ENCODE assay signal across 13 cellular contexts in genomic region chr5:927172-928015, GRCh38. TPM values are rescaled to one million over a fixed set of nuclear protein-coding genes. Genes with fewer than 3 reads are reported as not detected.
DNase-seq lines count a peak whose midpoint lies in the region; ATAC-seq, FAIRE-seq and TF ChIP-seq lines count a peak whose summit lies in the region.
"Had no signal": no experiment of that assay in that cellular context is flagged by ENCODE, and none has a peak within 500 bp of the region (broad histone marks: within the 10 kb centered on the region; RNA-seq: fewer than 3 reads in every experiment).

No MANE protein-coding gene starts in this region.

- WGBS in esophagus squamous epithelium, 2 donors: 88 to 91% methylated on average over 14 to 19 of the region's 30 CpGs
- 81% methylated on average over 29 of the region's 30 CpGs for WGBS in prostate gland

- peak overlapping the region; percentile 54 for H3K4me3 Mint-ChIP-seq in neural progenitor cell

- H3K27ac ChIP-seq in esophagus squamous epithelium (peak overlapping the region in 1 of 4 donors; percentile 47), neural progenitor cell (no peak overlapping the region), kidney (ENCODE audit: low read depth in 2 of 2, low read length in 2 of 2) (no peak overlapping the region), PC-3 (ENCODE audit: low read length) (no peak overlapping the region), prostate gland (no peak overlapping the region)
- H3K27ac ChIP-seq: HL-60 had no signal

- BruUV-seq in PC-3 (replicated peaks; lab: Mats Ljungman, UMichigan): no TSS peak

- DNase-seq in AG04449 (ENCODE audit: low read depth, low spot score) (no peak), HFF-Myc (ENCODE audit: extremely low read depth, low read depth) (no peak), esophagus squamous epithelium (lab: John Stamatoyannopoulos, UW) (no peak), neural progenitor cell (ENCODE audit: low spot score) (no peak), NCI-H2196 treated with DMSO at 0.1 percent for 48 hours (lab: John Stamatoyannopoulos, UW; ENCODE audit: unreplicated experiment) (no peak), kidney (no peak), PC-3 (no peak), prostate gland (ENCODE audit: low spot score) (no peak)
- DNase-seq: NCI-H345 had no signal

- peaks cover 7 to 31% (median 9%) of the 10 kb centered on the region in 3 donors for H3K4me1 ChIP-seq in esophagus squamous epithelium
- H3K4me1 ChIP-seq in neural progenitor cell: peaks cover 8% of the 10 kb centered on the region
- H3K4me1 ChIP-seq in kidney (ENCODE audit: control insufficient read depth in 1 of 2, insufficient read depth in 1 of 2, low read depth in 1 of 2, low read length in 2 of 2): peaks cover 0 to 6% of the 10 kb centered on the region in 2 donors
- peaks cover 23% of the 10 kb centered on the region for H3K4me1 ChIP-seq in PC-3 (ENCODE audit: insufficient read depth, low read length)
- H3K4me1 ChIP-seq in prostate gland (replicated peaks): no peaks in the 10 kb centered on the region

- no peaks in the 10 kb centered on the region for H3F3A ChIP-seq in neural progenitor cell (ENCODE audit: low read depth)
- H3F3A ChIP-seq in PC-3 (ENCODE audit: low read length, unreplicated experiment): no peaks in the 10 kb centered on the region

- peak overlapping the region; percentile 31; the same call in 1 of the 2 replicates for H3K4me3 ChIP-seq in AG04449 (ENCODE audit: low read depth, low read length)
- H3K4me3 ChIP-seq in HFF-Myc (replicated peaks; ENCODE audit: low read depth, low read length): no peak overlapping the region
- peak overlapping the region in 3 of 4 donors; percentile 16 to 56 (median 40) for H3K4me3 ChIP-seq in esophagus squamous epithelium
- H3K4me3 ChIP-seq in neural progenitor cell: no peak overlapping the region
- H3K4me3 ChIP-seq in kidney (ENCODE audit: low read length in 2 of 2): no peak overlapping the region
- H3K4me3 ChIP-seq in PC-3 (ENCODE audit: low read length): no peak overlapping the region
- H3K4me3 ChIP-seq in prostate gland: no peak overlapping the region

- intact Hi-C loops in esophagus squamous epithelium (cut with DNase I) (loop anchor here (10.0 kb wide), 1 partner anchor 237 kb away; no protein-coding TSS in a partner anchor), kidney (cut with DNase I) (no loop called here), PC-3 (cut with micrococcal nuclease) (loop anchor here (10.0 kb wide), 1 partner anchor 717 kb away; no protein-coding TSS in a partner anchor), prostate gland (cut with DNase I) (loop anchor here (5.0 to 10.0 kb wide), 2 partner anchors 75 to 247 kb away; no protein-coding TSS in a partner anchor)

- no peak for FAIRE-seq in kidney (lab: Jason Lieb, UNC)
- FAIRE-seq: G401.6, RCC 7860 had no signal

- CTCF ChIA-PET in AG04449 (lab: Yijun Ruan, JAX) (interaction anchor here (0.7 to 9.4 kb wide), 5 partner anchors 83 to 717 kb away, joined by 3 to 52 read pairs (median 7); no protein-coding TSS in a partner anchor), PC-3 (lab: Charles Lee) (interaction anchor here (0.5 kb wide), 1 partner anchor 44 kb away, joined by 3 read pairs; no protein-coding TSS in a partner anchor)

- H4K20me1 ChIP-seq in neural progenitor cell (ENCODE audit: low read depth) (no peaks in the 10 kb centered on the region), PC-3 (ENCODE audit: low read length) (no peaks in the 10 kb centered on the region)

- H3K27me3 Mint-ChIP-seq in neural progenitor cell (ENCODE audit: insufficient read depth, low read depth): peaks cover 8% of the 10 kb centered on the region

- H3K36me3 Mint-ChIP-seq in neural progenitor cell: peaks cover 5% of the 10 kb centered on the region

- H3K9me3 ChIP-seq in esophagus squamous epithelium (no peaks in the 10 kb centered on the region), neural progenitor cell (ENCODE audit: low read depth) (no peaks in the 10 kb centered on the region), kidney (ENCODE audit: control insufficient read depth in 1 of 2, low read length in 2 of 2) (no peaks in the 10 kb centered on the region), PC-3 (ENCODE audit: low read length) (no peaks in the 10 kb centered on the region), prostate gland (no peaks in the 10 kb centered on the region)

- TF ChIP-seq POLR2A in esophagus squamous epithelium (IDR thresholded peaks at IDR 0.05): no peak
- no peak for TF ChIP-seq POLR2A in prostate gland (IDR thresholded peaks at IDR 0.05)

- H3K36me3 ChIP-seq in esophagus squamous epithelium (no peaks in the 10 kb centered on the region), neural progenitor cell (no peaks in the 10 kb centered on the region), kidney (ENCODE audit: control insufficient read depth in 1 of 2, insufficient read depth in 2 of 2, low read length in 2 of 2) (no peaks in the 10 kb centered on the region), PC-3 (ENCODE audit: low read depth, low read length) (no peaks in the 10 kb centered on the region), prostate gland (no peaks in the 10 kb centered on the region)

- H2AFZ ChIP-seq in neural progenitor cell (replicated peaks) (no peak overlapping the region), PC-3 (ENCODE audit: low read length) (no peak overlapping the region)

- H3K4me1 Mint-ChIP-seq in neural progenitor cell: no peaks in the 10 kb centered on the region

- no peak overlapping the region for H3K9ac ChIP-seq in neural progenitor cell
- H3K9ac ChIP-seq in kidney (ENCODE audit: low read length in 2 of 2): no peak overlapping the region
- H3K9ac ChIP-seq in PC-3 (ENCODE audit: low read length): no peak overlapping the region

- H3K79me2 ChIP-seq in neural progenitor cell (ENCODE audit: low read depth) (no peaks in the 10 kb centered on the region), PC-3 (ENCODE audit: low read length) (no peaks in the 10 kb centered on the region)

- peaks cover 0 to 71% (median 0%) of the 10 kb centered on the region in 4 donors for H3K27me3 ChIP-seq in esophagus squamous epithelium
- peaks cover 54% of the 10 kb centered on the region for H3K27me3 ChIP-seq in neural progenitor cell
- no peaks in the 10 kb centered on the region for H3K27me3 ChIP-seq in PC-3 (ENCODE audit: low read length)
- no peaks in the 10 kb centered on the region for H3K27me3 ChIP-seq in prostate gland (replicated peaks; ENCODE audit: insufficient read depth)

- no peak overlapping the region for H3K27ac Mint-ChIP-seq in neural progenitor cell
- H3K27ac Mint-ChIP-seq: activated T-cell treated with anti-CD3 and anti-CD28 coated beads, Interleukin-2, amount 50 U/mL, for 24 hours had no signal

- TF ChIP-seq CTCF in AG04449 (IDR thresholded peaks at IDR 0.05; ENCODE audit: insufficient read depth, low read length, missing control alignments) (no peak), HFF-Myc (IDR thresholded peaks at IDR 0.05; ENCODE audit: low read depth, low read length, missing control alignments) (peak; percentile 0), esophagus squamous epithelium (IDR thresholded peaks at IDR 0.05) (no peak), neural progenitor cell (IDR thresholded peaks at IDR 0.05) (no peak), kidney (IDR thresholded peaks at IDR 0.05; ENCODE audit: borderline replicate concordance, extremely low read depth, insufficient read depth) (no peak), PC-3 (conservative IDR thresholded peaks at IDR 0.05; ENCODE audit: low read depth, low read length) (no peak), prostate gland (IDR thresholded peaks at IDR 0.05) (no peak)

- no peaks in the 10 kb centered on the region for H3K9me3 Mint-ChIP-seq in neural progenitor cell
- H3K9me3 Mint-ChIP-seq: activated T-cell treated with anti-CD3 and anti-CD28 coated beads, Interleukin-2, amount 50 U/mL, for 24 hours had no signal

- POLR2A ChIA-PET in AG04449 (lab: Yijun Ruan, JAX) (no interaction called here), PC-3 (lab: Charles Lee; ENCODE audit: unreplicated experiment) (no interaction called here)

- no peak for ATAC-seq in PC-3

- H3K4me2 ChIP-seq in neural progenitor cell (peak overlapping the region; percentile 82), PC-3 (ENCODE audit: low read length) (no peak overlapping the region)

- no peaks in the 10 kb centered on the region for H3K9me2 ChIP-seq in PC-3 (replicated peaks; ENCODE audit: low read length)

RNA-seq across cellular contexts. Expression of gene TRIP13, which starts 34.7 kb away (rescaled TPM):
- total RNA-seq in esophagus squamous epithelium (10 to 100 TPM in 2 of 4 donors, 1 to 10 TPM in 2; 3.2 to 17.7 (median 9.5) TPM), neural progenitor cell (ENCODE audit: low replicate concordance) (32.3 and 32.6 TPM in 2 replicates), kidney (1.6 TPM), PC-3 (2014; rRNA removed) (56.4 and 69.0 TPM in 2 replicates), prostate gland (10 to 100 TPM in 1 of 2 donors, 1 to 10 TPM in 1; 1.8 to 11.9 TPM)
- 0.86 TPM for polyA plus RNA-seq in kidney (ENCODE audit: insufficient read depth, low read depth, low replicate concordance)

RNA-seq across cellular contexts. Expression of gene BRD9, which starts 34.8 kb away (rescaled TPM):
- total RNA-seq in esophagus squamous epithelium (10 to 100 TPM; 16.1 to 35.7 (median 22.3) TPM), neural progenitor cell (ENCODE audit: low replicate concordance) (37.5 and 45.1 TPM in 2 replicates), kidney (38.0 TPM), PC-3 (2014; rRNA removed) (50.4 and 64.7 TPM in 2 replicates), prostate gland (10 to 100 TPM; 17.9 to 46.2 TPM)
- 17.5 TPM for polyA plus RNA-seq in kidney (ENCODE audit: insufficient read depth, low read depth, low replicate concordance)

Comparison
In these comparisons a context has a peak if more than half of its experiments do, and no peak if none do; other contexts are left out.
1. H3K4me3 ChIP-seq: peak in AG04449 (single experiment) and esophagus squamous epithelium (3 of 4); none in HFF-Myc (single experiment), neural progenitor cell (single experiment), kidney (0 of 2), PC-3 (single experiment) and prostate gland (0 of 2).